Comparison of ENCODE assay signal across 18 cellular contexts in genomic region chr6:15451738-15452137, GRCh38.
DNase-seq lines count a peak whose midpoint lies in the region; TF ChIP-seq lines count a peak whose summit lies in the region.
"Had no signal": no experiment of that assay in that cellular context is flagged by ENCODE, and none has a peak within 500 bp of the region (broad histone marks: within the 10 kb centered on the region; RNA-seq: fewer than 3 reads in every experiment).

No MANE protein-coding gene starts in this region.

- intact Hi-C loops in head of caudate nucleus (cut with DNase I): no loop called here

- peak overlapping the region; percentile 84 for H3K27ac Mint-ChIP-seq in activated CD4-positive, alpha-beta T cell treated with anti-CD3 and anti-CD28 coated beads, Interleukin-2, amount 10 ng/mL, durations not matched to agents 7 days and 5 days
- peak overlapping the region; percentile 15 to 85 (median 85) for H3K27ac Mint-ChIP-seq in IgD-negative memory B cell
- peak overlapping the region; percentile 84 for H3K27ac Mint-ChIP-seq in activated naive CD8-positive, alpha-beta T cell treated with anti-CD3 and anti-CD28 coated beads for 36 hours
- peak overlapping the region; percentile 95 for H3K27ac Mint-ChIP-seq in nephron progenitor cell

- no peak for TF ChIP-seq CTCF in nephron progenitor cell (IDR thresholded peaks at IDR 0.05)

- H3K4me1 Mint-ChIP-seq in activated CD4-positive, alpha-beta T cell treated with anti-CD3 and anti-CD28 coated beads, Interleukin-2, amount 10 ng/mL, durations not matched to agents 7 days and 5 days: peaks cover 65% of the 10 kb centered on the region
- peaks cover 41 to 50% (median 46%) of the 10 kb centered on the region in 3 donors for H3K4me1 Mint-ChIP-seq in IgD-negative memory B cell
- H3K4me1 Mint-ChIP-seq in activated naive CD8-positive, alpha-beta T cell treated with anti-CD3 and anti-CD28 coated beads for 36 hours: peaks cover 62% of the 10 kb centered on the region
- H3K4me1 Mint-ChIP-seq in nephron progenitor cell: peaks cover 51% of the 10 kb centered on the region

- H3K4me3 Mint-ChIP-seq in activated CD4-positive, alpha-beta T cell treated with anti-CD3 and anti-CD28 coated beads, Interleukin-2, amount 10 ng/mL, durations not matched to agents 7 days and 5 days: peak overlapping the region; percentile 16
- H3K4me3 Mint-ChIP-seq in IgD-negative memory B cell (peak overlapping the region; percentile 44 to 74 (median 64)), nephron progenitor cell (no peak overlapping the region)
- peak overlapping the region; percentile 16 for H3K4me3 Mint-ChIP-seq in activated naive CD8-positive, alpha-beta T cell treated with anti-CD3 and anti-CD28 coated beads for 36 hours

- POLR2A ChIA-PET in activated CD4-positive, alpha-beta T cell treated with anti-CD3 and anti-CD28 coated beads, Interleukin-2, amount 10 ng/mL, durations not matched to agents 7 days and 5 days (lab: Charles Lee): no interaction called here

- DNase-seq in activated CD4-positive, alpha-beta T cell treated with anti-CD3 and anti-CD28 coated beads, Interleukin-2, amount 10 ng/mL, durations not matched to agents 7 days and 5 days: no peak
- no peak for DNase-seq in activated CD4-positive, alpha-beta T cell treated with anti-CD3 and anti-CD28 coated beads for 48 hours
- DNase-seq in activated naive CD8-positive, alpha-beta T cell treated with anti-CD3 and anti-CD28 coated beads for 36 hours: no peak
- DNase-seq in nephron progenitor cell (no peak), NCI-H1417 (lab: John Stamatoyannopoulos, UW) (no peak), head of caudate nucleus (no peak)
- no peak for DNase-seq in effector CD8-positive, alpha-beta T cell (lab: John Stamatoyannopoulos, UW)
- DNase-seq: activated effector memory CD4-positive, alpha-beta T cell treated with Interleukin-2 at 50 U/mL for 16 hours; aorta; central memory CD4-positive, alpha-beta T cell; effector CD4-positive, alpha-beta T cell; KG1; midbrain; NCI-H2029 treated with DMSO at 0.1 percent for 48 hours; NCI-H446 treated with DMSO at 0.1 percent for 48 hours; small intestine; stimulated activated CD4-positive, alpha-beta T cell treated with anti-CD3 and anti-CD28 coated beads, Interleukin-4, amount 100 ng/mL, for 1 hour had no signal

- H3K9me3 Mint-ChIP-seq in activated CD4-positive, alpha-beta T cell treated with anti-CD3 and anti-CD28 coated beads, Interleukin-2, amount 10 ng/mL, durations not matched to agents 7 days and 5 days: no peaks in the 10 kb centered on the region
- no peaks in the 10 kb centered on the region for H3K9me3 Mint-ChIP-seq in IgD-negative memory B cell
- H3K9me3 Mint-ChIP-seq in activated naive CD8-positive, alpha-beta T cell treated with anti-CD3 and anti-CD28 coated beads for 36 hours: no peaks in the 10 kb centered on the region
- H3K9me3 Mint-ChIP-seq in nephron progenitor cell: no peaks in the 10 kb centered on the region

- no peaks in the 10 kb centered on the region for H3K27me3 Mint-ChIP-seq in activated CD4-positive, alpha-beta T cell treated with anti-CD3 and anti-CD28 coated beads, Interleukin-2, amount 10 ng/mL, durations not matched to agents 7 days and 5 days
- H3K27me3 Mint-ChIP-seq in IgD-negative memory B cell (no peaks in the 10 kb centered on the region), nephron progenitor cell (ENCODE audit: low read depth, poor library complexity) (no peaks in the 10 kb centered on the region)
- H3K27me3 Mint-ChIP-seq in activated naive CD8-positive, alpha-beta T cell treated with anti-CD3 and anti-CD28 coated beads for 36 hours: no peaks in the 10 kb centered on the region

- peaks cover 37% of the 10 kb centered on the region for H3K36me3 Mint-ChIP-seq in activated CD4-positive, alpha-beta T cell treated with anti-CD3 and anti-CD28 coated beads, Interleukin-2, amount 10 ng/mL, durations not matched to agents 7 days and 5 days (ENCODE audit: low read depth)
- H3K36me3 Mint-ChIP-seq in IgD-negative memory B cell: peaks cover 10% of the 10 kb centered on the region
- peaks cover 39% of the 10 kb centered on the region for H3K36me3 Mint-ChIP-seq in activated naive CD8-positive, alpha-beta T cell treated with anti-CD3 and anti-CD28 coated beads for 36 hours
- peaks cover 32% of the 10 kb centered on the region for H3K36me3 Mint-ChIP-seq in nephron progenitor cell (ENCODE audit: low read depth)

- CTCF ChIA-PET in activated CD4-positive, alpha-beta T cell treated with anti-CD3 and anti-CD28 coated beads, Interleukin-2, amount 10 ng/mL, durations not matched to agents 7 days and 5 days (lab: Charles Lee): interaction anchor here (0.6 kb wide), 1 partner anchor 340 kb away, joined by 3 read pairs; no protein-coding TSS in a partner anchor
